ENCODE assay signal across 1 cellular context in the genomic region with DNA sequence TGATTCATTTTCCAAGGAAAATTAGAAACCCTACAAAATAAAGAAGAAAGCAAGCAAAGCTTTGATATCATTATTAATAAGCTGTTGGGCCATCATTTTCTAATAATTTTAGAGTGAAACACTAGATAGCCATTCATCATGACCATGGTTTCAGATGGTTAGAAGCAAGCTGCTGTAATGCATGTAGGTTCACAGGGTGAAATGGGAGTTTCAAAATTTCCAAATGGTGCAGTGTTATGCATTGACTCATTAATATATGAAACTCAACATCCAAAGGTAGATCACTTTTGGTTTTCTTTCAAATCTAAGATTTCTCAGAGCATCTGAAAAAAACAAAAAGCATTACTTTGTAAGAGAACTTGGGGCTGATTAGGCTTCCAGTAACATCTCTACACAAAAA.
TF ChIP-seq lines count a peak whose summit lies in the region.

No MANE protein-coding gene starts in this region.

TF ChIP-seq in GM12878, 131 proteins besides CTCF, POLR2A, EP300 and RAD21:
- TF ChIP-seq, protein P1, sequence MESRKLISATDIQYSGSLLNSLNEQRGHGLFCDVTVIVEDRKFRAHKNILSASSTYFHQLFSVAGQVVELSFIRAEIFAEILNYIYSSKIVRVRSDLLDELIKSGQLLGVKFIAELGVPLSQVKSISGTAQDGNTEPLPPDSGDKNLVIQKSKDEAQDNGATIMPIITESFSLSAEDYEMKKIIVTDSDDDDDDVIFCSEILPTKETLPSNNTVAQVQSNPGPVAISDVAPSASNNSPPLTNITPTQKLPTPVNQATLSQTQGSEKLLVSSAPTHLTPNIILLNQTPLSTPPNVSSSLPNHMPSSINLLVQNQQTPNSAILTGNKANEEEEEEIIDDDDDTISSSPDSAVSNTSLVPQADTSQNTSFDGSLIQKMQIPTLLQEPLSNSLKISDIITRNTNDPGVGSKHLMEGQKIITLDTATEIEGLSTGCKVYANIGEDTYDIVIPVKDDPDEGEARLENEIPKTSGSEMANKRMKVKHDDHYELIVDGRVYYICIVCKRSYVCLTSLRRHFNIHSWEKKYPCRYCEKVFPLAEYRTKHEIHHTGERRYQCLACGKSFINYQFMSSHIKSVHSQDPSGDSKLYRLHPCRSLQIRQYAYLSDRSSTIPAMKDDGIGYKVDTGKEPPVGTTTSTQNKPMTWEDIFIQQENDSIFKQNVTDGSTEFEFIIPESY (IDR thresholded peaks at IDR 0.05) = no peak
- no peak for TF ChIP-seq EED (IDR thresholded peaks at IDR 0.05; ENCODE audit: low read depth)
- no peak for TF ChIP-seq HSF1 (IDR thresholded peaks at IDR 0.05; ENCODE audit: low read depth, low read length)
- TF ChIP-seq SRF (IDR thresholded peaks at IDR 0.05; ENCODE audit: low read depth in 2 of 2, low read length in 2 of 2) = no peak
- TF ChIP-seq SIX5 (IDR thresholded peaks at IDR 0.05; ENCODE audit: low read depth, low read length, severe bottlenecking) = no peak
- TF ChIP-seq MAX (IDR thresholded peaks at IDR 0.05; ENCODE audit: low read depth, low read length) = no peak
- no peak for TF ChIP-seq DPF2 (IDR thresholded peaks at IDR 0.05)
- TF ChIP-seq TAF1 (IDR thresholded peaks at IDR 0.05; ENCODE audit: borderline replicate concordance, low read depth, low read length) = no peak
- TF ChIP-seq HCFC1 (IDR thresholded peaks at IDR 0.05; ENCODE audit: low read length) = no peak
- TF ChIP-seq RB1 (IDR thresholded peaks at IDR 0.05; ENCODE audit: borderline replicate concordance) = no peak
- no peak for TF ChIP-seq SKIL (IDR thresholded peaks at IDR 0.05; ENCODE audit: low read depth, poor library complexity, severe bottlenecking)
- TF ChIP-seq CHD4 (IDR thresholded peaks at IDR 0.05) = no peak
- no peak for TF ChIP-seq BACH1 (IDR thresholded peaks at IDR 0.05; ENCODE audit: borderline replicate concordance)
- TF ChIP-seq JUNB (IDR thresholded peaks at IDR 0.05) = no peak
- TF ChIP-seq ZZZ3 (IDR thresholded peaks at IDR 0.05; ENCODE audit: control insufficient read depth, insufficient read length, low read depth) = no peak
- TF ChIP-seq PAX5 (IDR thresholded peaks at IDR 0.05; ENCODE audit: borderline replicate concordance, low read depth, low read length) = no peak
- TF ChIP-seq YY1 (IDR thresholded peaks at IDR 0.05; ENCODE audit: low read depth, low read length) = no peak
- no peak for TF ChIP-seq TCF12 (IDR thresholded peaks at IDR 0.05; ENCODE audit: low read depth, low read length)
- no peak for TF ChIP-seq STAT1 (conservative IDR thresholded peaks at IDR 0.05)
- no peak for TF ChIP-seq NFXL1 (IDR thresholded peaks at IDR 0.05; ENCODE audit: borderline replicate concordance)
TF ChIP-seq in GM12878: peak in this region for 0.
